ENCODE assay signal across 32 cellular contexts in the genomic region with DNA sequence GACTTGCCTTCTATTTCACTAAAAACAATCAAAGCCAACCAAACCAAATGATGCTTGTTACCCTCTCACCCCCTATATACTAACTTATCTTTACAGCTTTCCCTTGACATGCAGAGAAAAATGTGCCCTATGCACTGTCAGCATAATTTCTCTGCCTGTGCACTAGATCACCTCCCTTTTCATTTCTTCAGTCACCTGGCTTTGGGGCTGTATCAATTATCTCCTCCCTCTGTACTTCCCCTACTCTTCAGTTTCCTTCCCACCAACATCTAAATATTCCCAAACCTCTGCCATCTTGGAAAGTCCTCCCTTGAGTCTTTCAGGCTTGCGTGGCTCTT.
"Had no signal": no experiment of that assay in that cellular context is flagged by ENCODE, and none has a peak within 500 bp of the region (broad histone marks: within the 10 kb centered on the region; RNA-seq: fewer than 3 reads in every experiment).

No MANE protein-coding gene starts in this region.

- H3K4me3 ChIP-seq: left lung, lower lobe of right lung, pancreas, prostate gland, sigmoid colon, spleen, tibial nerve, uterus had no signal

- H3K27ac Mint-ChIP-seq: immature natural killer cell; naive B cell; natural killer cell; stimulated activated memory B cell treated with anti-CD40 and anti-IgM and Interleukin-4, amounts not matched to agents 10 μg/mL and 1 μg/mL and 100 μg/mL, for 72 hours; stimulated activated naive CD8-positive, alpha-beta T cell treated with anti-CD3 and anti-CD28 coated beads, Interleukin-15, amount 100 ng/mL, for 72 hours; type B pancreatic cell had no signal

- H3K36me3 ChIP-seq: left lung, lower lobe of right lung, pancreas, prostate gland, sigmoid colon, spleen, tibial nerve, uterus had no signal

- H3K36me3 Mint-ChIP-seq: immature natural killer cell; natural killer cell; stimulated activated memory B cell treated with anti-CD40 and anti-IgM and Interleukin-4, amounts not matched to agents 10 μg/mL and 1 μg/mL and 100 μg/mL, for 72 hours; type B pancreatic cell had no signal

- H3K27me3 ChIP-seq: left lung, pancreas, sigmoid colon, spleen, tibial nerve, uterus had no signal

- DNase-seq: hypothalamus; immature natural killer cell; kidney; left colon; left lung; lower lobe of right lung; mammary epithelial cell; mesenchymal stem cell; naive B cell; natural killer cell; nucleus accumbens; pancreas; posterior cingulate gyrus; retina; right cardiac atrium; sigmoid colon; small intestine; spleen; stimulated activated CD4-positive, alpha-beta T cell treated with anti-CD3 and anti-CD28 coated beads, Interleukin-1b, Interleukin-23, amount 100 ng/mL, for 48 hours; stimulated activated CD4-positive, alpha-beta T cell treated with anti-CD3 and anti-CD28 coated beads, Interleukin-2, amount 100 ng/mL, for 48 hours; stimulated activated CD4-positive, alpha-beta T cell treated with anti-CD3 and anti-CD28 coated beads, Interleukin-4, amount 100 ng/mL, for 4 hours; stimulated activated CD8-positive, alpha-beta memory T cell treated with anti-CD3 and anti-CD28 coated beads, Interleukin-4, amount 100 ng/mL, for 48 hours; stimulated activated naive CD4-positive, alpha-beta T cell treated with Interleukin-2 at 50 U/mL for 16 hours; stimulated activated naive CD8-positive, alpha-beta T cell treated with anti-CD3 and anti-CD28 coated beads, Interleukin-15, amount 100 ng/mL, for 72 hours; substantia nigra; uterus had no signal

- H3K9me3 ChIP-seq: left lung, lower lobe of right lung, pancreas, prostate gland, sigmoid colon, spleen had no signal

- H3K4me1 Mint-ChIP-seq: immature natural killer cell; naive B cell; natural killer cell; neural crest cell; stimulated activated memory B cell treated with anti-CD40 and anti-IgM and Interleukin-4, amounts not matched to agents 10 μg/mL and 1 μg/mL and 100 μg/mL, for 72 hours; stimulated activated naive CD8-positive, alpha-beta T cell treated with anti-CD3 and anti-CD28 coated beads, Interleukin-15, amount 100 ng/mL, for 72 hours had no signal

- ATAC-seq: left colon; left lung; lower lobe of right lung; natural killer cell; pancreas; right cardiac atrium; stimulated activated memory B cell treated with anti-CD40 and anti-IgM and Interleukin-4, amounts not matched to agents 10 μg/mL and 1 μg/mL and 100 μg/mL, for 72 hours; stimulated activated naive CD8-positive, alpha-beta T cell treated with anti-CD3 and anti-CD28 coated beads, Interleukin-15, amount 100 ng/mL, for 72 hours had no signal

- FAIRE-seq: islet of Langerhans, kidney, pancreas, small intestine had no signal

- H3K4me3 Mint-ChIP-seq: immature natural killer cell; naive B cell; natural killer cell; neural crest cell; stimulated activated memory B cell treated with anti-CD40 and anti-IgM and Interleukin-4, amounts not matched to agents 10 μg/mL and 1 μg/mL and 100 μg/mL, for 72 hours; stimulated activated naive CD8-positive, alpha-beta T cell treated with anti-CD3 and anti-CD28 coated beads, Interleukin-15, amount 100 ng/mL, for 72 hours; type B pancreatic cell had no signal

- H3K27ac ChIP-seq: left lung, lower lobe of right lung, pancreas, prostate gland, sigmoid colon, spleen, tibial nerve, uterus had no signal

- H3K9me3 Mint-ChIP-seq: neural crest cell; stimulated activated memory B cell treated with anti-CD40 and anti-IgM and Interleukin-4, amounts not matched to agents 10 μg/mL and 1 μg/mL and 100 μg/mL, for 72 hours; type B pancreatic cell had no signal

- H3K4me1 ChIP-seq: left lung, lower lobe of right lung, pancreas, prostate gland, sigmoid colon, spleen, tibial nerve, uterus had no signal
